16 cellular contexts compared by ENCODE assay signal in genomic region chr2:171910494-171910893, GRCh38. TPM values are rescaled to one million over a fixed set of nuclear protein-coding genes. Genes with fewer than 3 reads are reported as not detected.
DNase-seq lines count a peak whose midpoint lies in the region; ATAC-seq and TF ChIP-seq lines count a peak whose summit lies in the region.
"Had no signal": no experiment of that assay in that cellular context is flagged by ENCODE, and none has a peak within 500 bp of the region (broad histone marks: within the 10 kb centered on the region; RNA-seq: fewer than 3 reads in every experiment).

No MANE protein-coding gene starts in this region.

- H3K4me3 Mint-ChIP-seq in activated CD4-positive, alpha-beta T cell treated with anti-CD3 and anti-CD28 coated beads for 36 hours, result no peak overlapping the region
- no peak overlapping the region for H3K4me3 Mint-ChIP-seq in activated T-helper 17 cell treated with anti-CD3 and anti-CD28 coated beads, Interleukin-2, amount 50 U/mL, for 72 hours
- H3K4me3 Mint-ChIP-seq in WTC11, result no peak overlapping the region
- H3K4me3 Mint-ChIP-seq: CD4-positive, CD25-positive, alpha-beta regulatory T cell; CD8-positive, alpha-beta memory T cell; H9 had no signal

- DNase-seq in activated CD4-positive, alpha-beta T cell treated with anti-CD3 and anti-CD28 coated beads for 36 hours, result no peak
- no peak for DNase-seq in activated CD4-positive, alpha-beta T cell treated with anti-CD3 and anti-CD28 coated beads for 48 hours
- peak; percentile 68 for DNase-seq in NCI-H2227 (lab: John Stamatoyannopoulos, UW; ENCODE audit: unreplicated experiment)
- DNase-seq in T-helper 9 cell, result no peak
- DNase-seq in WTC11 (ENCODE audit: low spot score), result no peak
- no peak for DNase-seq in SKM-1 (lab: John Stamatoyannopoulos, UW; ENCODE audit: unreplicated experiment)
- DNase-seq: 8988T; BE2C; C1 segment of cervical spinal cord; Caco-2; CD4-positive, CD25-positive, alpha-beta regulatory T cell; CD8-positive, alpha-beta memory T cell; GDM1; H9; IMR-90 had no signal

- no peaks in the 10 kb centered on the region for H3K9me3 Mint-ChIP-seq in activated CD4-positive, alpha-beta T cell treated with anti-CD3 and anti-CD28 coated beads for 36 hours (ENCODE audit: low read depth)
- H3K9me3 Mint-ChIP-seq in activated T-helper 17 cell treated with anti-CD3 and anti-CD28 coated beads, Interleukin-2, amount 50 U/mL, for 72 hours, result no peaks in the 10 kb centered on the region
- H3K9me3 Mint-ChIP-seq in WTC11, result no peaks in the 10 kb centered on the region
- H3K9me3 Mint-ChIP-seq: CD4-positive, CD25-positive, alpha-beta regulatory T cell; CD8-positive, alpha-beta memory T cell; H9 had no signal

- intact Hi-C loops in activated CD4-positive, alpha-beta T cell treated with anti-CD3 and anti-CD28 coated beads for 36 hours (cut with DNase I, micrococcal nuclease), result no loop called here

- ATAC-seq in activated CD4-positive, alpha-beta T cell treated with anti-CD3 and anti-CD28 coated beads for 36 hours, result peak; percentile 39
- ATAC-seq in activated T-helper 17 cell treated with anti-CD3 and anti-CD28 coated beads, Interleukin-2, amount 50 U/mL, for 72 hours (replicated peaks), result peak; percentile 64
- ATAC-seq in WTC11, result no peak

- no peaks in the 10 kb centered on the region for H3K36me3 Mint-ChIP-seq in activated CD4-positive, alpha-beta T cell treated with anti-CD3 and anti-CD28 coated beads for 36 hours (ENCODE audit: low read depth)
- no peaks in the 10 kb centered on the region for H3K36me3 Mint-ChIP-seq in activated T-helper 17 cell treated with anti-CD3 and anti-CD28 coated beads, Interleukin-2, amount 50 U/mL, for 72 hours (ENCODE audit: low read depth)
- H3K36me3 Mint-ChIP-seq in WTC11, result no peaks in the 10 kb centered on the region
- H3K36me3 Mint-ChIP-seq: CD4-positive, CD25-positive, alpha-beta regulatory T cell; CD8-positive, alpha-beta memory T cell had no signal

- no peak for TF ChIP-seq CTCF in WTC11 (IDR thresholded peaks at IDR 0.05)

- H3K4me1 Mint-ChIP-seq in activated CD4-positive, alpha-beta T cell treated with anti-CD3 and anti-CD28 coated beads for 36 hours, result peaks cover 5% of the 10 kb centered on the region
- H3K4me1 Mint-ChIP-seq in activated T-helper 17 cell treated with anti-CD3 and anti-CD28 coated beads, Interleukin-2, amount 50 U/mL, for 72 hours, result peaks cover 4% of the 10 kb centered on the region
- H3K4me1 Mint-ChIP-seq in WTC11, result no peaks in the 10 kb centered on the region
- H3K4me1 Mint-ChIP-seq: CD4-positive, CD25-positive, alpha-beta regulatory T cell; CD8-positive, alpha-beta memory T cell; H9 had no signal

- POLR2A ChIA-PET in activated CD4-positive, alpha-beta T cell treated with anti-CD3 and anti-CD28 coated beads for 36 hours (lab: Charles Lee), result no interaction called here
- POLR2A ChIA-PET in WTC11 (lab: Charles Lee), result no interaction called here

- H3K27me3 Mint-ChIP-seq in activated CD4-positive, alpha-beta T cell treated with anti-CD3 and anti-CD28 coated beads for 36 hours, result no peaks in the 10 kb centered on the region
- H3K27me3 Mint-ChIP-seq in activated T-helper 17 cell treated with anti-CD3 and anti-CD28 coated beads, Interleukin-2, amount 50 U/mL, for 72 hours, result no peaks in the 10 kb centered on the region
- H3K27me3 Mint-ChIP-seq in WTC11 (ENCODE audit: low read depth), result no peaks in the 10 kb centered on the region
- H3K27me3 Mint-ChIP-seq: CD8-positive, alpha-beta memory T cell had no signal

- CTCF ChIA-PET in activated CD4-positive, alpha-beta T cell treated with anti-CD3 and anti-CD28 coated beads for 36 hours (lab: Charles Lee), result interaction anchor here (1.1 kb wide), 1 partner anchor 25 kb away, joined by 3 read pairs; no protein-coding TSS in a partner anchor
- CTCF ChIA-PET in WTC11 (lab: Charles Lee), result no interaction called here

- no peak overlapping the region for H3K27ac Mint-ChIP-seq in activated CD4-positive, alpha-beta T cell treated with anti-CD3 and anti-CD28 coated beads for 36 hours
- H3K27ac Mint-ChIP-seq in activated T-helper 17 cell treated with anti-CD3 and anti-CD28 coated beads, Interleukin-2, amount 50 U/mL, for 72 hours, result no peak overlapping the region
- H3K27ac Mint-ChIP-seq in WTC11, result no peak overlapping the region
- H3K27ac Mint-ChIP-seq: CD4-positive, CD25-positive, alpha-beta regulatory T cell; CD8-positive, alpha-beta memory T cell; H9 had no signal

TF ChIP-seq in WTC11, 78 proteins besides CTCF, POLR2A, EP300 and RAD21:
- TF ChIP-seq NR3C1 (CRISPR knock-in tag; conservative IDR thresholded peaks at IDR 0.05; ENCODE audit: low read depth), result no peak
- TF ChIP-seq CBFB (CRISPR knock-in tag; IDR thresholded peaks at IDR 0.05; ENCODE audit: low read depth), result no peak
- TF ChIP-seq PRRX2 (CRISPR knock-in tag; IDR thresholded peaks at IDR 0.05), result no peak
- no peak for TF ChIP-seq ZNF232 (CRISPR knock-in tag; IDR thresholded peaks at IDR 0.05)
- no peak for TF ChIP-seq ELF4 (CRISPR knock-in tag; IDR thresholded peaks at IDR 0.05; ENCODE audit: low read depth)
- no peak for TF ChIP-seq ETV6 (CRISPR knock-in tag; IDR thresholded peaks at IDR 0.05)
- no peak for TF ChIP-seq JAZF1 (CRISPR knock-in tag; IDR thresholded peaks at IDR 0.05)
- no peak for TF ChIP-seq MYBL2 (CRISPR knock-in tag; IDR thresholded peaks at IDR 0.05)
- TF ChIP-seq MAX (CRISPR knock-in tag; IDR thresholded peaks at IDR 0.05), result no peak

RNA-seq across cellular contexts. Expression of gene HAT1, which starts 11.8 kb away (rescaled TPM):
- total RNA-seq in activated CD4-positive, alpha-beta T cell treated with anti-CD3 and anti-CD28 coated beads for 36 hours, result 10 to 100 TPM; 88.5 to 92.6 TPM
- 10 to 100 TPM; 47.5 to 85.0 TPM for total RNA-seq in activated T-helper 17 cell treated with anti-CD3 and anti-CD28 coated beads, Interleukin-2, amount 50 U/mL, for 72 hours
- total RNA-seq in WTC11 (2021), result 50.6 to 58.9 TPM (median 54.5 TPM) in 3 replicates

RNA-seq across cellular contexts. Expression of gene SLC25A12, which starts 16.4 kb away (rescaled TPM):
- 10 to 100 TPM; 19.5 to 22.4 TPM for total RNA-seq in activated CD4-positive, alpha-beta T cell treated with anti-CD3 and anti-CD28 coated beads for 36 hours
- total RNA-seq in activated T-helper 17 cell treated with anti-CD3 and anti-CD28 coated beads, Interleukin-2, amount 50 U/mL, for 72 hours, result 10 to 100 TPM; 15.2 to 30.1 TPM
- total RNA-seq in WTC11 (2021), result 7.3 to 9.0 TPM (median 7.8 TPM) in 3 replicates
